ENCODE assay signal across 9 cellular contexts in the genomic region with DNA sequence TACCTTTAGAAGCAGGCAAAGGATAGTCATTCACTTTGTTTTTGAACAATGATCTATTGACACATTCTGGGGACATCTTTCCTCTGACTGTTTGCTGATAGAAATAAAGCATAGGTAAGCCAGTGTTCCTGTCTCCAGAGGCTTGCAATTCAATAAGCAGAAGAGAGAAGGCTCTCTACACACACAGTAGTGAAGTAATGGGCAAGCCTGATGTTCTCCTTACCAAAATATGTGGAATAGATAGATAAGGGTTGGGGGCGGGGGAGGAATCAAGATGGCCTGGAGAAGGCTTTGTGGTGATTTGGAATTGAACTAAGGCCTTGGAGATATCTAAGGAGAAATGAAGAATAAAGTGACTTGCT. TPM values are rescaled to one million over a fixed set of nuclear protein-coding genes. Genes with fewer than 3 reads are reported as not detected.
DNase-seq lines count a peak whose midpoint lies in the region; ATAC-seq and TF ChIP-seq lines count a peak whose summit lies in the region.
"Had no signal": no experiment of that assay in that cellular context is flagged by ENCODE, and none has a peak within 500 bp of the region (broad histone marks: within the 10 kb centered on the region; RNA-seq: fewer than 3 reads in every experiment).

No MANE protein-coding gene starts in this region.

- peaks cover 0 to 29% (median 11%) of the 10 kb centered on the region in 3 donors for H3K4me1 ChIP-seq in esophagus squamous epithelium

- peaks cover 56% of the 10 kb centered on the region for H3K4me1 Mint-ChIP-seq in activated CD4-positive, alpha-beta T cell treated with anti-CD3 and anti-CD28 coated beads, Interleukin-2, amount 10 ng/mL, durations not matched to agents 24 days and 14 days

- peak overlapping the region; percentile 66 for H3K4me3 Mint-ChIP-seq in activated CD4-positive, alpha-beta T cell treated with anti-CD3 and anti-CD28 coated beads, Interleukin-2, amount 10 ng/mL, durations not matched to agents 24 days and 14 days

- H3K27ac ChIP-seq in esophagus squamous epithelium, result peak overlapping the region; percentile 15 to 62 (median 38)
- peak overlapping the region; percentile 89 for H3K27ac ChIP-seq in substantia nigra (ENCODE audit: low read depth, low read length, poor library complexity, severe bottlenecking)

- peaks cover 3% of the 10 kb centered on the region for H3K9me3 Mint-ChIP-seq in activated CD4-positive, alpha-beta T cell treated with anti-CD3 and anti-CD28 coated beads, Interleukin-2, amount 10 ng/mL, durations not matched to agents 24 days and 14 days

- H3K27me3 ChIP-seq in esophagus squamous epithelium, result no peaks in the 10 kb centered on the region

- no peak for TF ChIP-seq POLR2A in esophagus squamous epithelium (IDR thresholded peaks at IDR 0.05)

- H3K9me3 ChIP-seq in esophagus squamous epithelium, result no peaks in the 10 kb centered on the region

- H3K36me3 ChIP-seq in esophagus squamous epithelium, result no peaks in the 10 kb centered on the region

- DNase-seq in activated CD4-positive, alpha-beta T cell treated with anti-CD3 and anti-CD28 coated beads, Interleukin-2, amount 10 ng/mL, durations not matched to agents 24 days and 14 days, result no peak
- no peak for DNase-seq in activated CD4-positive, alpha-beta T cell treated with anti-CD3 and anti-CD28 coated beads, Interleukin-2, amount 50 U/mL, for 48 hours
- DNase-seq in esophagus squamous epithelium (lab: John Stamatoyannopoulos, UW) (no peak), substantia nigra (lab: John Stamatoyannopoulos, UW) (peak in 1 of 49 donors; percentile 28), NCI-H1105 (lab: John Stamatoyannopoulos, UW) (no peak), SK-N-DZ (ENCODE audit: low spot score) (no peak)
- DNase-seq in effector CD8-positive, alpha-beta T cell (lab: John Stamatoyannopoulos, UW), result no peak
- DNase-seq: mesendoderm had no signal

- peak; percentile 39 for ATAC-seq in SK-N-SH treated with all-trans-retinoic acid at 6 μM for 48 hours

- H3K27me3 Mint-ChIP-seq in activated CD4-positive, alpha-beta T cell treated with anti-CD3 and anti-CD28 coated beads, Interleukin-2, amount 10 ng/mL, durations not matched to agents 24 days and 14 days, result no peaks in the 10 kb centered on the region

- peak overlapping the region; percentile 85 for H3K27ac Mint-ChIP-seq in activated CD4-positive, alpha-beta T cell treated with anti-CD3 and anti-CD28 coated beads, Interleukin-2, amount 10 ng/mL, durations not matched to agents 24 days and 14 days

- WGBS in esophagus squamous epithelium, 2 donors, result 80 to 88% methylated on average over 1 of the region's 1 CpG

- intact Hi-C loops in activated CD4-positive, alpha-beta T cell treated with anti-CD3 and anti-CD28 coated beads, Interleukin-2, amount 10 ng/mL, durations not matched to agents 24 days and 14 days (cut with micrococcal nuclease), result no loop called here
- intact Hi-C loops in esophagus squamous epithelium (cut with DNase I), result no loop called here

- H3K4me3 ChIP-seq in esophagus squamous epithelium, result no peak overlapping the region

- TF ChIP-seq CTCF in esophagus squamous epithelium (IDR thresholded peaks at IDR 0.05), result no peak

- peaks cover 13% of the 10 kb centered on the region for H3K36me3 Mint-ChIP-seq in activated CD4-positive, alpha-beta T cell treated with anti-CD3 and anti-CD28 coated beads, Interleukin-2, amount 10 ng/mL, durations not matched to agents 24 days and 14 days (ENCODE audit: low read depth)

TF ChIP-seq in SK-N-SH treated with all-trans-retinoic acid at 6 μM for 48 hours, 23 proteins besides CTCF, POLR2A, EP300 and RAD21:
- TF ChIP-seq ISL1 (CRISPR knock-in tag; IDR thresholded peaks at IDR 0.05), result no peak
- no peak for TF ChIP-seq ARNTL (CRISPR knock-in tag; IDR thresholded peaks at IDR 0.05; ENCODE audit: borderline replicate concordance, low read depth)
- TF ChIP-seq BACH2 (CRISPR knock-in tag; IDR thresholded peaks at IDR 0.05; ENCODE audit: borderline replicate concordance), result no peak
- TF ChIP-seq ZC3H10 (CRISPR knock-in tag; IDR thresholded peaks at IDR 0.05), result no peak
- no peak for TF ChIP-seq ESRRG (CRISPR knock-in tag; IDR thresholded peaks at IDR 0.05)
- no peak for TF ChIP-seq POU6F1 (CRISPR knock-in tag; IDR thresholded peaks at IDR 0.05; ENCODE audit: borderline replicate concordance, low read depth)
- TF ChIP-seq ZNF70 (CRISPR knock-in tag; IDR thresholded peaks at IDR 0.05), result no peak
- TF ChIP-seq TOX (CRISPR knock-in tag; IDR thresholded peaks at IDR 0.05; ENCODE audit: borderline replicate concordance), result no peak
- no peak for TF ChIP-seq SNAI2 (CRISPR knock-in tag; IDR thresholded peaks at IDR 0.05)
- TF ChIP-seq, protein P1, sequence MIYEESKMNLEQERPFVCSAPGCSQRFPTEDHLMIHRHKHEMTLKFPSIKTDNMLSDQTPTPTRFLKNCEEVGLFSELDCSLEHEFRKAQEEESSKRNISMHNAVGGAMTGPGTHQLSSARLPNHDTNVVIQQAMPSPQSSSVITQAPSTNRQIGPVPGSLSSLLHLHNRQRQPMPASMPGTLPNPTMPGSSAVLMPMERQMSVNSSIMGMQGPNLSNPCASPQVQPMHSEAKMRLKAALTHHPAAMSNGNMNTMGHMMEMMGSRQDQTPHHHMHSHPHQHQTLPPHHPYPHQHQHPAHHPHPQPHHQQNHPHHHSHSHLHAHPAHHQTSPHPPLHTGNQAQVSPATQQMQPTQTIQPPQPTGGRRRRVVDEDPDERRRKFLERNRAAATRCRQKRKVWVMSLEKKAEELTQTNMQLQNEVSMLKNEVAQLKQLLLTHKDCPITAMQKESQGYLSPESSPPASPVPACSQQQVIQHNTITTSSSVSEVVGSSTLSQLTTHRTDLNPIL (CRISPR knock-in tag; IDR thresholded peaks at IDR 0.05; ENCODE audit: low read depth), result no peak
- no peak for TF ChIP-seq GLIS3 (CRISPR knock-in tag; IDR thresholded peaks at IDR 0.05)
- no peak for TF ChIP-seq ZNF8 (CRISPR knock-in tag; IDR thresholded peaks at IDR 0.05)
- no peak for TF ChIP-seq PPARA (CRISPR knock-in tag; IDR thresholded peaks at IDR 0.05; ENCODE audit: borderline replicate concordance)
- no peak for TF ChIP-seq TCF4 (CRISPR knock-in tag; IDR thresholded peaks at IDR 0.05; ENCODE audit: borderline replicate concordance)
- TF ChIP-seq RARB (CRISPR knock-in tag; IDR thresholded peaks at IDR 0.05), result no peak

RNA-seq across cellular contexts. Expression of gene PAQR8, which starts 27.3 kb away (rescaled TPM):
- total RNA-seq in activated CD4-positive, alpha-beta T cell treated with anti-CD3 and anti-CD28 coated beads, Interleukin-2, amount 10 ng/mL, durations not matched to agents 24 days and 14 days, result 4.5 and 4.8 TPM in 2 replicates
- total RNA-seq in esophagus squamous epithelium, result 10 to 100 TPM in 3 of 4 donors, 1 to 10 TPM in 1; 1.7 to 22.5 (median 11.5) TPM
- polyA plus RNA-seq in SK-N-DZ (2014; cell fraction: cytosol; rRNA removed), result 63.1 and 66.3 TPM in 2 replicates
- polyA plus RNA-seq in SK-N-DZ (2014; cell fraction: nucleus; rRNA removed), result 14.9 and 19.3 TPM in 2 replicates

RNA-seq across cellular contexts. Expression of gene EFHC1, which starts 30.9 kb away (rescaled TPM):
- total RNA-seq in activated CD4-positive, alpha-beta T cell treated with anti-CD3 and anti-CD28 coated beads, Interleukin-2, amount 10 ng/mL, durations not matched to agents 24 days and 14 days, result 1.5 and 1.7 TPM in 2 replicates
- 10 to 100 TPM in 2 of 4 donors, 1 to 10 TPM in 2; 4.0 to 17.5 (median 9.9) TPM for total RNA-seq in esophagus squamous epithelium
- 18.0 and 22.3 TPM in 2 replicates for polyA plus RNA-seq in SK-N-DZ (2014; cell fraction: cytosol; rRNA removed)
- polyA plus RNA-seq in SK-N-DZ (2014; cell fraction: nucleus; rRNA removed), result 185 and 253 TPM in 2 replicates
